ENCODE assay signal across 8 cellular contexts in genomic region chr22:37559901-37560681, GRCh38. TPM values are rescaled to one million over a fixed set of nuclear protein-coding genes. Genes with fewer than 3 reads are reported as not detected.
A peak's percentile ranks its signal among the peaks of the same experiment; 100 is the strongest.
DNase-seq lines count a peak whose midpoint lies in the region; ATAC-seq, FAIRE-seq and TF ChIP-seq lines count a peak whose summit lies in the region.

Gene CDC42EP1, plus strand, starts transcription at chr22:37560480. Its CDS starts 5,870 bp downstream, at chr22:37566350.

- H3K36me3 ChIP-seq in HUES64 (ENCODE audit: insufficient read depth, low read length): no peaks in the 10 kb centered on the region
- H3K36me3 ChIP-seq in kidney (ENCODE audit: control insufficient read depth in 1 of 2, insufficient read depth in 2 of 2, low read length in 2 of 2): no peaks in the 10 kb centered on the region
- peaks cover 0 to 2% (median 0%) of the 10 kb centered on the region in 3 donors for H3K36me3 ChIP-seq in skeletal muscle tissue (ENCODE audit: control insufficient read depth in 3 of 3, insufficient read depth in 3 of 3, low read length in 3 of 3)

- peak within 1 kb of the TSS; percentile 65 for H3K9ac ChIP-seq in HUES64 (ENCODE audit: low read depth, low read length)
- peak within 1 kb of the TSS; percentile 93 to 96 for H3K9ac ChIP-seq in kidney (ENCODE audit: low read length in 2 of 2)
- peak within 1 kb of the TSS; percentile 80 to 81 (median 80) for H3K9ac ChIP-seq in skeletal muscle tissue (ENCODE audit: low read depth in 1 of 3, low read length in 3 of 3)

- 3% methylated on average over 84 of the region's 85 CpGs for WGBS in HUES64

- POLR2A ChIA-PET in AG04450 (lab: Yijun Ruan, JAX): interaction anchor here (0.5 to 2.5 kb wide), 7 partner anchors 11 to 331 kb away, joined by 3 to 17 read pairs (median 6); no protein-coding TSS in a partner anchor

- intact Hi-C loops in kidney (cut with DNase I): no loop called here

- H3K27me3 ChIP-seq in AG04450 (ENCODE audit: control insufficient read depth, insufficient read depth, low read length): peaks cover 3% of the 10 kb centered on the region
- H3K27me3 ChIP-seq in HUES64 (ENCODE audit: insufficient read depth, low read length): peaks cover 33% of the 10 kb centered on the region
- H3K27me3 ChIP-seq in skeletal muscle tissue (ENCODE audit: control insufficient read depth in 3 of 3, insufficient read depth in 3 of 3, low read length in 3 of 3): peaks cover 16 to 49% (median 42%) of the 10 kb centered on the region in 3 donors

- no peak for DNase-seq in AG04450 (ENCODE audit: low read depth, low spot score)
- DNase-seq in cerebellar cortex (ENCODE audit: low spot score): peak; percentile 53
- DNase-seq in kidney: peak; percentile 89
- DNase-seq in cortex of kidney (lab: John Stamatoyannopoulos, UW): no peak
- no peak for DNase-seq in superior temporal gyrus (ENCODE audit: extremely low spot score)

- H3K9me3 ChIP-seq in AG04450 (ENCODE audit: control insufficient read depth, insufficient read depth, low read length) (no peaks in the 10 kb centered on the region; the same call in 1 of the 2 replicates), HUES64 (ENCODE audit: insufficient read depth, low read depth, low read length) (no peaks in the 10 kb centered on the region), kidney (ENCODE audit: control insufficient read depth in 1 of 2, low read length in 2 of 2) (no peaks in the 10 kb centered on the region), skeletal muscle tissue (ENCODE audit: control insufficient read depth in 3 of 3, low read length in 3 of 3) (no peaks in the 10 kb centered on the region)

- no peak for FAIRE-seq in kidney (lab: Jason Lieb, UNC)

- CTCF ChIA-PET in AG04450 (lab: Charles Lee): interaction anchor here (0.6 to 12.0 kb wide), 3 partner anchors 15 to 192 kb away, joined by 4 to 375 read pairs (median 52); no protein-coding TSS in a partner anchor

- H3K27ac ChIP-seq in AG04450 (ENCODE audit: low read depth, low read length) (peak within 1 kb of the TSS; percentile 94), HUES64 (ENCODE audit: low read depth, low read length) (no peak within 1 kb of the TSS; the same call in 1 of the 2 replicates), kidney (ENCODE audit: low read depth in 2 of 2, low read length in 2 of 2) (peak within 1 kb of the TSS; percentile 97 to 98), skeletal muscle tissue (ENCODE audit: low read depth, low read length) (peak within 1 kb of the TSS; percentile 91)

- H3K4me3 ChIP-seq in AG04450 (ENCODE audit: low read depth, low read length): peak within 1 kb of the TSS; percentile 82
- peak within 1 kb of the TSS; percentile 58 for H3K4me3 ChIP-seq in HUES64 (ENCODE audit: low read length)
- H3K4me3 ChIP-seq in kidney (ENCODE audit: low read length in 2 of 2): peak within 1 kb of the TSS; percentile 65 to 69
- H3K4me3 ChIP-seq in skeletal muscle tissue (ENCODE audit: low read length in 3 of 3): peak within 1 kb of the TSS; percentile 65 to 77 (median 73)

- TF ChIP-seq CTCF in AG04450 (IDR thresholded peaks at IDR 0.05; ENCODE audit: low read depth, low read length) (no peak), kidney (IDR thresholded peaks at IDR 0.05; ENCODE audit: borderline replicate concordance, extremely low read depth, insufficient read depth) (no peak)

- H3K4me1 ChIP-seq in HUES64 (ENCODE audit: insufficient read depth, low read length) (peaks cover 31% of the 10 kb centered on the region), kidney (ENCODE audit: control insufficient read depth in 1 of 2, insufficient read depth in 1 of 2, low read depth in 1 of 2, low read length in 2 of 2) (peaks cover 24 to 53% of the 10 kb centered on the region in 2 donors), skeletal muscle tissue (ENCODE audit: control insufficient read depth in 3 of 3, insufficient read depth in 3 of 3, low read length in 3 of 3) (peaks cover 39 to 48% (median 46%) of the 10 kb centered on the region in 3 donors)

- ATAC-seq in GM18498 (IDR thresholded peaks at IDR 0.05; ENCODE audit: unreplicated experiment): no peak

RNA-seq across cellular contexts. Expression of gene CDC42EP1, which starts in this region (rescaled TPM):
- polyA plus RNA-seq in AG04450 (2011; rRNA removed) (13.0 and 18.4 TPM in 2 replicates), kidney (ENCODE audit: insufficient read depth, low read depth, low replicate concordance) (29.5 TPM)
- polyA minus RNA-seq in AG04450 (2011; rRNA and poly(A)+ RNA removed): 11.3 and 11.8 TPM in 2 replicates
- polyA plus RNA-seq in HUES64 (2013, experiment 1 of 2): 10.7 TPM
- polyA plus RNA-seq in HUES64 (2013, experiment 2 of 2): 14.1 TPM
- total RNA-seq in kidney (68.5 TPM), skeletal muscle tissue (6.3 TPM)

Comparison
In these comparisons a context has a peak if more than half of its experiments do, and no peak if none do; other contexts are left out.
1. DNase-seq: peak in cerebellar cortex (single experiment) and kidney (single experiment); none in AG04450 (single experiment), cortex of kidney (single experiment) and superior temporal gyrus (single experiment).
2. Peak in every context shown above with its lines, with median percentiles within 50 percentile points of each other: H3K4me3 ChIP-seq and H3K9ac ChIP-seq.